8 cellular contexts compared by ENCODE assay signal in the genomic region with DNA sequence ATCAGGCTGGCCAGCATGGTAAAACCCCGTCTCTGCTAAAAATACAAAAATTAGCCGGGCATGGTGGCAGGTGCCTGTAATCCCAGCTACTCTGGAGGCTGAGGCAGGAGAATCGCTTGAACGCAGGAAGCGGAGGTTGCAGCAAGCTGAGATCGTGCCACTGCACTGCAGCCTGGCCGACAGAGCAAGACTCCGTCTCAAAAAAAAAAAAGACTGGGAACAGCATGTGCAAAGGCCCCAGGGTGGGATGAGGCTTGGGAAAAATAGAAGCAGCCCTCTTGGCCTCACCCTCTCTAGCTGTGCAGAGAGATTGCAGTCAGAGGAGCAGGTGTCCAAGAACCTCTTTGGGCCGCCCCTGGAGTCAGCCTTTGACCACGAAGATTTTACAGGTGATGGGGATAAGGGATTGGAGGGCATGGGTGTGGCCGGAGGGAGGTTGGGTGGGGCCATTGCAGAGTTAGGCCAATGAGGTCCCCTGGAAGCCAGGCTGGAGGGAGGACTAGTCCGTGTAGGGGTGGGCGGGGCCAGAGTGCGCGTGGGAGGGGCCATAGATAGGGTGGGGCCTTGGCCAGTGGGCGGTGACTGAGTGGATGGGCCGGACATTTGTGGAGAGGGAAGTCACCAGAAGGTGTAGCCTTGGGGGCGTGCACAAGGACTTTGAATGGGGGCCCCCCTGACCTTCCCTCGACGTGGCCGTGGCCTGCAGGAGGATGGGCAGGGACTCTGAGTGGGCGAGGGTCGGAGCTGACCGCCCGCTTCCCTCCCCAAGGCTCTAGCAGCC. TPM values are rescaled to one million over a fixed set of nuclear protein-coding genes. Genes with fewer than 3 reads are reported as not detected.
A peak's percentile ranks its signal among the peaks of the same experiment; 100 is the strongest.
DNase-seq lines count a peak whose midpoint lies in the region; ATAC-seq lines count a peak whose summit lies in the region.

No MANE protein-coding gene starts in this region.

- DNase-seq in GM03348 (ENCODE audit: low spot score) = peak; percentile 64
- DNase-seq in NCI-H69 (lab: John Stamatoyannopoulos, UW) = peak; percentile 58
- peak; percentile 64 for DNase-seq in activated naive CD4-positive, alpha-beta T cell treated with anti-CD3 and anti-CD28 coated beads for 36 hours
- DNase-seq in stimulated activated CD4-positive, alpha-beta T cell treated with anti-CD3 and anti-CD28 coated beads, Interleukin-1b, Interleukin-23, amount 100 ng/mL, for 48 hours = peak; percentile 58
- DNase-seq in NCI-H1930 (lab: John Stamatoyannopoulos, UW) = no peak
- DNase-seq in kidney glomerular epithelial cell (lab: John Stamatoyannopoulos, UW) = no peak

- ATAC-seq in GM18909 (IDR thresholded peaks at IDR 0.05; ENCODE audit: poor library complexity, unreplicated experiment) = no peak

- H3K27ac Mint-ChIP-seq in activated naive CD4-positive, alpha-beta T cell treated with anti-CD3 and anti-CD28 coated beads for 36 hours = no peak overlapping the region

- intact Hi-C loops in activated naive CD4-positive, alpha-beta T cell treated with anti-CD3 and anti-CD28 coated beads for 36 hours (cut with micrococcal nuclease) = no loop called here

- H3K27me3 Mint-ChIP-seq in activated naive CD4-positive, alpha-beta T cell treated with anti-CD3 and anti-CD28 coated beads for 36 hours (ENCODE audit: low read depth) = no peaks in the 10 kb centered on the region

- H3K36me3 Mint-ChIP-seq in activated naive CD4-positive, alpha-beta T cell treated with anti-CD3 and anti-CD28 coated beads for 36 hours (ENCODE audit: low read depth) = peaks cover 26% of the 10 kb centered on the region

- peaks cover 10% of the 10 kb centered on the region for H3K4me1 Mint-ChIP-seq in activated naive CD4-positive, alpha-beta T cell treated with anti-CD3 and anti-CD28 coated beads for 36 hours (ENCODE audit: low read depth)

- no peaks in the 10 kb centered on the region for H3K9me3 Mint-ChIP-seq in activated naive CD4-positive, alpha-beta T cell treated with anti-CD3 and anti-CD28 coated beads for 36 hours

- no peak overlapping the region for H3K4me3 Mint-ChIP-seq in activated naive CD4-positive, alpha-beta T cell treated with anti-CD3 and anti-CD28 coated beads for 36 hours

- CTCF ChIA-PET in activated naive CD4-positive, alpha-beta T cell treated with anti-CD3 and anti-CD28 coated beads for 36 hours (lab: Charles Lee) = interaction anchor here (0.7 kb wide), 1 partner anchor 23 kb away, joined by 3 read pairs; no protein-coding TSS in a partner anchor

- H3K4me3 ChIP-seq in iPS-11a (ENCODE audit: low read depth, low read length) = peak overlapping the region; percentile 55

RNA-seq across cellular contexts. Expression of a gene that starts 16.9 kb away (rescaled TPM):
- total RNA-seq in activated naive CD4-positive, alpha-beta T cell treated with anti-CD3 and anti-CD28 coated beads for 36 hours = under 1 TPM; 0.17 to 0.19 TPM

RNA-seq across cellular contexts. Expression of a gene that starts 26.8 kb away (rescaled TPM):
- 10 to 100 TPM; 48.9 to 56.8 TPM for total RNA-seq in activated naive CD4-positive, alpha-beta T cell treated with anti-CD3 and anti-CD28 coated beads for 36 hours

RNA-seq across cellular contexts. Expression of a gene that starts 43.3 kb away (rescaled TPM):
- total RNA-seq in activated naive CD4-positive, alpha-beta T cell treated with anti-CD3 and anti-CD28 coated beads for 36 hours = 1 to 10 TPM; 5.7 to 5.9 TPM

RNA-seq across cellular contexts. Expression of a gene that starts 58.8 kb away (rescaled TPM):
- total RNA-seq in activated naive CD4-positive, alpha-beta T cell treated with anti-CD3 and anti-CD28 coated beads for 36 hours = 10 to 100 TPM; 46.8 to 51.8 TPM

Comparison
In these comparisons a context has a peak if more than half of its experiments do, and no peak if none do; other contexts are left out.
1. DNase-seq: peak in GM03348 (single experiment), NCI-H69 (single experiment), activated naive CD4-positive, alpha-beta T cell treated with anti-CD3 and anti-CD28 coated beads for 36 hours (single experiment) and stimulated activated CD4-positive, alpha-beta T cell treated with anti-CD3 and anti-CD28 coated beads, Interleukin-1b, Interleukin-23, amount 100 ng/mL, for 48 hours (single experiment); none in NCI-H1930 (0 of 2) and kidney glomerular epithelial cell (single experiment).